9 cellular contexts compared by ENCODE assay signal in genomic region chr15:65377976-65378366, GRCh38. TPM values are rescaled to one million over a fixed set of nuclear protein-coding genes. Genes with fewer than 3 reads are reported as not detected.
DNase-seq lines count a peak whose midpoint lies in the region; ATAC-seq and TF ChIP-seq lines count a peak whose summit lies in the region.
"Had no signal": no experiment of that assay in that cellular context is flagged by ENCODE, and none has a peak within 500 bp of the region (broad histone marks: within the 10 kb centered on the region; RNA-seq: fewer than 3 reads in every experiment).

Gene IGDCC3 (minus strand): TSS chr15:65378002. CDS start chr15:65377788, 214 bp downstream.

- CTCF ChIA-PET in mammary epithelial cell (lab: Charles Lee; ENCODE audit: low non-redundant PET), result no interaction called here

- peaks cover 10% of the 10 kb centered on the region for H3K4me1 Mint-ChIP-seq in activated T-cell treated with anti-CD3 and anti-CD28 coated beads, Interleukin-2, amount 50 U/mL, for 72 hours (ENCODE audit: low read depth)

- H3K4me2 ChIP-seq in mammary epithelial cell (ENCODE audit: insufficient read depth, low read depth, low read length), result peak within 1 kb of the TSS; percentile 78

- H3K36me3 Mint-ChIP-seq in activated T-cell treated with anti-CD3 and anti-CD28 coated beads, Interleukin-2, amount 50 U/mL, for 72 hours (ENCODE audit: insufficient read depth in 2 of 2), result no peaks in the 10 kb centered on the region

- no peaks in the 10 kb centered on the region for H3K36me3 ChIP-seq in mammary epithelial cell (ENCODE audit: insufficient read depth, low read length)
- no peaks in the 10 kb centered on the region for H3K36me3 ChIP-seq in upper lobe of left lung
- no peaks in the 10 kb centered on the region for H3K36me3 ChIP-seq in adrenal gland (replicated peaks in 1 of 2)

- H3K4me1 ChIP-seq in mammary epithelial cell (ENCODE audit: insufficient read depth, low read length) (peaks cover 12% of the 10 kb centered on the region), upper lobe of left lung (peaks cover 15 to 23% (median 20%) of the 10 kb centered on the region in 4 donors), adrenal gland (replicated peaks in 1 of 2) (peaks cover 3 to 8% of the 10 kb centered on the region in 2 donors)

- H3K9me3 Mint-ChIP-seq in activated T-cell treated with anti-CD3 and anti-CD28 coated beads, Interleukin-2, amount 50 U/mL, for 72 hours, result no peaks in the 10 kb centered on the region

- H3K79me2 ChIP-seq in mammary epithelial cell (ENCODE audit: insufficient read depth, low read length), result no peaks in the 10 kb centered on the region

- BruUV-seq in mammary epithelial cell (replicated peaks; lab: Mats Ljungman, UMichigan), result no TSS peak

- peak within 1 kb of the TSS; percentile 42 for H2AFZ ChIP-seq in mammary epithelial cell (ENCODE audit: low read depth, low read length)

- TF ChIP-seq POLR2A in lower leg skin (IDR thresholded peaks at IDR 0.05) (no peak), upper lobe of left lung (IDR thresholded peaks at IDR 0.05) (no peak), adrenal gland (IDR thresholded peaks at IDR 0.05) (no peak)

- DNase-seq in activated T-cell treated with anti-CD3 and anti-CD28 coated beads, Interleukin-2, amount 50 U/mL, for 72 hours, result no peak
- DNase-seq in activated T-cell treated with anti-CD3 and anti-CD28 coated beads, Interleukin-2, amount 50 U/mL, for 1 hour, result no peak
- DNase-seq in mammary epithelial cell (no peak), lower leg skin (ENCODE audit: low spot score in 2 of 2) (no peak), upper lobe of left lung (no peak), adrenal gland (no peak)
- no peak for DNase-seq in stimulated activated CD4-positive, alpha-beta T cell treated with anti-CD3 and anti-CD28 coated beads, Interleukin-2, amount 100 ng/mL, for 24 hours

- H3K27ac Mint-ChIP-seq in activated T-cell treated with anti-CD3 and anti-CD28 coated beads, Interleukin-2, amount 50 U/mL, for 72 hours, result no peak within 1 kb of the TSS

- no peak within 1 kb of the TSS for H3K9ac ChIP-seq in mammary epithelial cell (ENCODE audit: insufficient read depth, low read length)

- TF ChIP-seq EP300 in upper lobe of left lung (IDR thresholded peaks at IDR 0.05), result no peak

- TF ChIP-seq CTCF in mammary epithelial cell (conservative IDR thresholded peaks at IDR 0.05 in 1 of 2, IDR thresholded peaks at IDR 0.05 in 1 of 2; ENCODE audit: extremely low read depth in 1 of 2, insufficient read depth in 1 of 2, low read depth in 1 of 2, low read length in 2 of 2) (no peak), lower leg skin (IDR thresholded peaks at IDR 0.05) (no peak), upper lobe of left lung (IDR thresholded peaks at IDR 0.05) (no peak), adrenal gland (IDR thresholded peaks at IDR 0.05) (no peak)

- WGBS in mammary epithelial cell (ENCODE audit: low coverage, missing lambda C conversion rate), result 3% methylated on average over 6 of the region's 42 CpGs
- WGBS in lower leg skin, 2 donors, result 6 to 20% methylated on average over 1 to 18 of the region's 42 CpGs
- 0 to 2% methylated on average over 1 to 40 of the region's 42 CpGs for WGBS in upper lobe of left lung, 2 donors
- WGBS in adrenal gland, 4 donors, result 1 to 3% (median 1%) methylated on average over 6 to 42 of the region's 42 CpGs; no CpG with 5 or more reads in 1 of the 4 donors

- intact Hi-C loops in mammary epithelial cell (cut with micrococcal nuclease) (no loop called here), lower leg skin (cut with DNase I; ENCODE audit: low total_unique reads) (no loop called here), adrenal gland (cut with DNase I) (no loop called here)

- peak within 1 kb of the TSS; percentile 76 to 83 for H3K4me3 Mint-ChIP-seq in activated T-cell treated with anti-CD3 and anti-CD28 coated beads, Interleukin-2, amount 50 U/mL, for 72 hours

- H3K4me3 ChIP-seq in mammary epithelial cell (replicated peaks in 1 of 3; ENCODE audit: insufficient read depth in 1 of 3, low read depth in 2 of 3, low read length in 3 of 3), result peak within 1 kb of the TSS in 2 of 3 experiments; percentile 25 to 32
- H3K4me3 ChIP-seq in lower leg skin (ENCODE audit: low read depth, poor library complexity, severe bottlenecking), result peak within 1 kb of the TSS; percentile 16
- peak within 1 kb of the TSS; percentile 23 to 55 (median 52) for H3K4me3 ChIP-seq in upper lobe of left lung
- H3K4me3 ChIP-seq in adrenal gland, result peak within 1 kb of the TSS in 2 of 4 donors; percentile 25 to 74

- in situ Hi-C loops in mammary epithelial cell (cut with MboI; ENCODE audit: low sequenced_read_pairs in 2 of 2), result no loop called here

- H3K27me3 Mint-ChIP-seq in activated T-cell treated with anti-CD3 and anti-CD28 coated beads, Interleukin-2, amount 50 U/mL, for 72 hours (ENCODE audit: low read depth), result peaks cover 77% of the 10 kb centered on the region

- dilution Hi-C loops in mammary epithelial cell (cut with HindIII; ENCODE audit: low sequenced_read_pairs), result no loop called here

- H4K20me1 ChIP-seq in mammary epithelial cell (ENCODE audit: insufficient read depth, low read length), result no peaks in the 10 kb centered on the region

- no peaks in the 10 kb centered on the region for H3K9me3 ChIP-seq in mammary epithelial cell (replicated peaks; ENCODE audit: insufficient read depth, low read length)
- H3K9me3 ChIP-seq in upper lobe of left lung, result no peaks in the 10 kb centered on the region
- no peaks in the 10 kb centered on the region for H3K9me3 ChIP-seq in adrenal gland (replicated peaks in 1 of 3)

- H3K27me3 ChIP-seq in mammary epithelial cell (ENCODE audit: insufficient read depth, low read length), result peaks cover 32% of the 10 kb centered on the region
- H3K27me3 ChIP-seq in upper lobe of left lung, result peaks cover 0 to 32% (median 19%) of the 10 kb centered on the region in 4 donors
- peaks cover 10% of the 10 kb centered on the region for H3K27me3 ChIP-seq in adrenal gland

- ATAC-seq in activated T-cell treated with anti-CD3 and anti-CD28 coated beads, Interleukin-2, amount 50 U/mL, for 72 hours (replicated peaks in 1 of 2), result peak; percentile 28 to 29
- ATAC-seq in upper lobe of left lung (ENCODE audit: low FRiP score in 2 of 2) (no peak), HG03469 (IDR thresholded peaks at IDR 0.05; ENCODE audit: unreplicated experiment) (no peak)

- H3K27ac ChIP-seq in mammary epithelial cell (ENCODE audit: insufficient read depth, low read depth, low read length), result no peak within 1 kb of the TSS
- no peak within 1 kb of the TSS for H3K27ac ChIP-seq in upper lobe of left lung
- H3K27ac ChIP-seq in adrenal gland, result no peak within 1 kb of the TSS

RNA-seq across cellular contexts. Expression of gene IGDCC3, which starts in this region (rescaled TPM):
- total RNA-seq in activated T-cell treated with anti-CD3 and anti-CD28 coated beads, Interleukin-2, amount 50 U/mL, for 72 hours, result not detected
- total RNA-seq in mammary epithelial cell, result not detected
- polyA plus RNA-seq in mammary epithelial cell, result not detected
- polyA minus RNA-seq in mammary epithelial cell, result not detected
- not detected for total RNA-seq in lower leg skin
- under 1 TPM in 2 of 6 donors, not detected in 4; 0.10 to 0.29 TPM for total RNA-seq in upper lobe of left lung
- total RNA-seq in adrenal gland, result under 1 TPM in 2 of 8 donors, not detected in 6; 0.27 to 0.29 TPM
- polyA plus RNA-seq in adrenal gland, result under 1 TPM in 2 of 3 donors, not detected in 1; 0.13 to 0.32 TPM
- total RNA-seq: T-helper 2 cell treated with Interferon-gamma antibody and Interleukin-4, amounts not matched to agents 100 ng/mL and 5 ng/mL, for 36 hours had no signal

Comparison
In these comparisons a context has a peak if more than half of its experiments do, and no peak if none do; other contexts are left out.
1. Peak in ATAC-seq in activated T-cell treated with anti-CD3 and anti-CD28 coated beads, Interleukin-2, amount 50 U/mL, for 72 hours; RNA of the gene not detected or under 1 TPM.